ENCODE assay signal across 33 cellular contexts in genomic region chr1:225635649-225636048, GRCh38. TPM values are rescaled to one million over a fixed set of nuclear protein-coding genes. Genes with fewer than 3 reads are reported as not detected.
A peak's percentile ranks its signal among the peaks of the same experiment; 100 is the strongest.
DNase-seq lines count a peak whose midpoint lies in the region; ATAC-seq, FAIRE-seq and TF ChIP-seq lines count a peak whose summit lies in the region.
"Had no signal": no experiment of that assay in that cellular context is flagged by ENCODE, and none has a peak within 500 bp of the region (broad histone marks: within the 10 kb centered on the region; RNA-seq: fewer than 3 reads in every experiment).

No MANE protein-coding gene starts in this region.

- H3K9ac ChIP-seq in HUES48 (ENCODE audit: low read depth, low read length): no peak overlapping the region
- no peak overlapping the region for H3K9ac ChIP-seq in trophoblast cell (ENCODE audit: low read length)
- H3K9ac ChIP-seq: BLaER1 treated with 17β-estradiol and CSF1 and Interleukin-3, amounts not matched to agents 10 nM and 100 nM had no signal

- DNase-seq in D721Med (ENCODE audit: insufficient read length, low spot score) (no peak), fibroblast of gingiva (ENCODE audit: low read depth) (peak; percentile 27), trophoblast cell (no peak), pancreas (no peak), Kasumi-1 (lab: John Stamatoyannopoulos, UW) (no peak)
- DNase-seq in stimulated activated naive CD8-positive, alpha-beta T cell treated with anti-CD3 and anti-CD28 coated beads, Interleukin-15, Interleukin-2, amounts not matched to agents 100 U/mL and 50 U/mL, for 24 hours: no peak
- DNase-seq: activated CD4-positive, alpha-beta T cell treated with anti-CD3 and anti-CD28 coated beads for 1 hour; activated CD8-positive, alpha-beta memory T cell treated with anti-CD3 and anti-CD28 coated beads, Interleukin-2, amount 50 U/mL, for 48 hours; activated CD8-positive, alpha-beta T cell treated with anti-CD3 and anti-CD28 coated beads for 36 hours; activated naive CD4-positive, alpha-beta T cell treated with anti-CD3 and anti-CD28 coated beads, Interleukin-2, amount 10 ng/mL, durations not matched to agents 7 days and 5 days; amygdala; cortex of kidney; effector memory CD8-positive, alpha-beta T cell; GDM1; heart right ventricle; Karpas-422; naive thymus-derived CD4-positive, alpha-beta T cell; NCI-H1417 treated with DMSO at 0.1 percent for 48 hours; NCI-H2029 treated with DMSO at 0.1 percent for 48 hours; NCI-H526; PC-9; psoas muscle; sigmoid colon; stimulated activated CD4-positive, alpha-beta T cell treated with anti-CD3 and anti-CD28 coated beads, Interleukin-4, amount 100 ng/mL, for 1 hour had no signal

- FAIRE-seq in D721Med (lab: Jason Lieb, UNC): peak; percentile 66
- FAIRE-seq in pancreas (lab: Jason Lieb, UNC): no peak
- FAIRE-seq: bronchial epithelial cell, frontal cortex, H1 had no signal

- H3K36me3 ChIP-seq in HUES48 (ENCODE audit: control insufficient read depth, insufficient read depth, low read length) (peaks cover 22% of the 10 kb centered on the region), trophoblast cell (ENCODE audit: control insufficient read depth in 1 of 2, insufficient read depth in 2 of 2, low read length in 2 of 2) (peaks cover 2% of the 10 kb centered on the region in 2 experiments), pancreas (no peaks in the 10 kb centered on the region)
- H3K36me3 ChIP-seq: neutrophil, sigmoid colon, tibial nerve had no signal

- peak overlapping the region; percentile 83 for H3K4ac ChIP-seq in trophoblast cell (ENCODE audit: low read depth, low read length)

- no peak overlapping the region for H3K4me2 ChIP-seq in trophoblast cell (ENCODE audit: low read length)
- H3K4me2 ChIP-seq: PC-9 had no signal

- H2BK120ac ChIP-seq in trophoblast cell (ENCODE audit: insufficient read depth, low read length, poor library complexity): no peak overlapping the region

- H3K23ac ChIP-seq in trophoblast cell (ENCODE audit: low read length): no peak overlapping the region

- H3K27ac ChIP-seq in HUES48 (ENCODE audit: low read depth, low read length): peak overlapping the region; percentile 4
- H3K27ac ChIP-seq in trophoblast cell (ENCODE audit: low read depth, low read length): no peak overlapping the region
- no peak overlapping the region for H3K27ac ChIP-seq in pancreas
- H3K27ac ChIP-seq: BLaER1 treated with 17β-estradiol and CSF1 and Interleukin-3, amounts not matched to agents 10 nM and 100 nM; heart right ventricle; neutrophil; PC-9; psoas muscle; tibial nerve had no signal

- H3K18ac ChIP-seq in trophoblast cell (ENCODE audit: low read length): no peak overlapping the region

- H3K9me3 ChIP-seq in HUES48 (ENCODE audit: control insufficient read depth, insufficient read depth, low read length) (no peaks in the 10 kb centered on the region), trophoblast cell (ENCODE audit: insufficient read depth, low read depth, low read length) (no peaks in the 10 kb centered on the region), pancreas (no peaks in the 10 kb centered on the region)
- H3K9me3 ChIP-seq: neutrophil, psoas muscle, sigmoid colon, tibial nerve had no signal

- intact Hi-C loops in pancreas (cut with DNase I): no loop called here

- H3K27me3 ChIP-seq in HUES48 (ENCODE audit: control insufficient read depth, insufficient read depth, low read length): no peaks in the 10 kb centered on the region
- no peaks in the 10 kb centered on the region for H3K27me3 ChIP-seq in trophoblast cell (ENCODE audit: insufficient read depth, low read length)
- H3K27me3 ChIP-seq in pancreas: no peaks in the 10 kb centered on the region
- H3K27me3 ChIP-seq: BLaER1 treated with 17β-estradiol and CSF1 and Interleukin-3, amounts not matched to agents 10 nM and 100 nM; heart right ventricle; neutrophil; sigmoid colon; tibial nerve had no signal

- no peak overlapping the region for H2AK5ac ChIP-seq in trophoblast cell (ENCODE audit: low read length)

- peaks cover 12% of the 10 kb centered on the region for H3K79me2 ChIP-seq in trophoblast cell (ENCODE audit: control insufficient read depth, insufficient read depth, low read length, poor library complexity)

- ATAC-seq in pancreas: no peak
- no peak for ATAC-seq in stimulated activated naive CD8-positive, alpha-beta T cell treated with anti-CD3 and anti-CD28 coated beads, Interleukin-15, Interleukin-2, amounts not matched to agents 100 U/mL and 50 U/mL, for 24 hours
- ATAC-seq: activated CD8-positive, alpha-beta T cell treated with anti-CD3 and anti-CD28 coated beads for 36 hours; effector memory CD8-positive, alpha-beta T cell; heart right ventricle; naive thymus-derived CD4-positive, alpha-beta T cell; psoas muscle; Right ventricle myocardium inferior had no signal

- H2BK5ac ChIP-seq in trophoblast cell (ENCODE audit: low read depth, low read length, poor library complexity): no peak overlapping the region

- H2AFZ ChIP-seq in trophoblast cell (ENCODE audit: insufficient read depth, low read length, poor library complexity): no peak overlapping the region
- H2AFZ ChIP-seq: PC-9 had no signal

- no peak overlapping the region for H3K14ac ChIP-seq in trophoblast cell (ENCODE audit: low read length)

- TF ChIP-seq CTCF in D721Med (IDR thresholded peaks at IDR 0.05; ENCODE audit: insufficient read depth, missing control alignments) (no peak), pancreas (IDR thresholded peaks at IDR 0.05) (no peak)

- no peaks in the 10 kb centered on the region for H3K79me1 ChIP-seq in trophoblast cell (ENCODE audit: low read length)

- H4K91ac ChIP-seq in trophoblast cell (ENCODE audit: low read depth, low read length): no peak overlapping the region

- H3K4me1 ChIP-seq in HUES48 (ENCODE audit: control insufficient read depth, insufficient read depth, low read length): peaks cover 14% of the 10 kb centered on the region; the same call in 1 of the 2 replicates
- peaks cover 0 to 4% of the 10 kb centered on the region in 2 experiments for H3K4me1 ChIP-seq in trophoblast cell (ENCODE audit: control insufficient read depth in 1 of 2, insufficient read depth in 2 of 2, low read length in 2 of 2)
- peaks cover 0 to 3% (median 0%) of the 10 kb centered on the region in 3 donors for H3K4me1 ChIP-seq in pancreas

- no peak overlapping the region for H2BK12ac ChIP-seq in trophoblast cell (ENCODE audit: low read length)

- H4K8ac ChIP-seq in trophoblast cell (ENCODE audit: low read depth, low read length): no peak overlapping the region

- no peak overlapping the region for H3K4me3 ChIP-seq in HUES48 (ENCODE audit: low read depth, low read length)
- no peak overlapping the region for H3K4me3 ChIP-seq in trophoblast cell (ENCODE audit: low read depth, low read length)
- no peak overlapping the region for H3K4me3 ChIP-seq in pancreas
- H3K4me3 ChIP-seq: BLaER1 treated with 17β-estradiol and CSF1 and Interleukin-3, amounts not matched to agents 10 nM and 100 nM; heart right ventricle; PC-9; psoas muscle; sigmoid colon; tibial nerve had no signal

- H4K12ac ChIP-seq in trophoblast cell (ENCODE audit: low read depth, low read length): no peak overlapping the region

RNA-seq across cellular contexts. Expression of gene ENAH, which starts 17.3 kb away (rescaled TPM):
- polyA plus RNA-seq in trophoblast cell (2013): 106 and 111 TPM in 2 replicates
- 10 to 100 TPM; 27.8 to 62.8 (median 34.7) TPM for total RNA-seq in pancreas
- polyA plus RNA-seq in pancreas: 10 to 100 TPM in 1 of 2 donors, 1 to 10 TPM in 1; 8.0 to 17.1 TPM
- total RNA-seq: T-helper 2 cell treated with Interferon-gamma antibody and Interleukin-4, amounts not matched to agents 100 ng/mL and 5 ng/mL, for 36 hours had no signal
- polyA plus RNA-seq: naive thymus-derived CD4-positive, alpha-beta T cell had no signal
